Comparison of ENCODE assay signal across 21 cellular contexts in the genomic region with DNA sequence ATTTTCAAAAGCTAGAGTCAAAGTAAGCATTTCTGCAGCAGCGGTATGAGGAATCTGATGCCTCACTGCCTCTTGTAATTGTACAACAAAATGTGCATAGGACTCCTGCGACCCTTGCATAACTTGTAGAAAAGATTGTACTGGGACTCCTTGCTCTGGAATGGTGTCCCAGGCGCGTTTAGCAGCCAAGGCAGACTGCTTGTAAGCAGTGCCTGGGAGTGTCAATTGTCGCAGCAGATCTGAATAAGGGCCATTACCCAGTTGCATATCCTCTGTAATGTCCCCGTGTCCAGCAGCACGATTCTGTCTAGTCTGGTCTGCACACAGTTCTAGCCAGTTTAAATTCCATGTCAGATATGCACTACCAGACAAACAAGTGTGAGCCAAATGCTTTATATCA.
A peak's percentile ranks its signal among the peaks of the same experiment; 100 is the strongest.
DNase-seq lines count a peak whose midpoint lies in the region; ATAC-seq, FAIRE-seq and TF ChIP-seq lines count a peak whose summit lies in the region.
"Had no signal": no experiment of that assay in that cellular context is flagged by ENCODE, and none has a peak within 500 bp of the region (broad histone marks: within the 10 kb centered on the region; RNA-seq: fewer than 3 reads in every experiment).

No MANE protein-coding gene starts in this region.

- BruUV-seq in HepG2 (replicated peaks; lab: Mats Ljungman, UMichigan): no TSS peak

- H4K20me1 ChIP-seq in HepG2 (ENCODE audit: insufficient read depth, low read length): no peaks in the 10 kb centered on the region

- H3K27me3 ChIP-seq in HepG2 (ENCODE audit: control insufficient read depth in 1 of 2, insufficient read depth in 2 of 2, low read length in 2 of 2): peaks cover 0 to 5% of the 10 kb centered on the region in 2 experiments; a peak in 1 of 5 replicates
- no peaks in the 10 kb centered on the region for H3K27me3 ChIP-seq in right lobe of liver
- H3K27me3 ChIP-seq in mesenchymal stem cell (ENCODE audit: control insufficient read depth in 1 of 2, insufficient read depth in 1 of 2, low read length in 2 of 2): no peaks in the 10 kb centered on the region

- H2BK5ac ChIP-seq in mesenchymal stem cell (ENCODE audit: low read depth, low read length, poor library complexity, severe bottlenecking): no peak overlapping the region

- H4K91ac ChIP-seq in mesenchymal stem cell (ENCODE audit: low read length): peak overlapping the region; percentile 66

- H3K79me2 ChIP-seq in HepG2 (ENCODE audit: insufficient read depth, low read length): no peaks in the 10 kb centered on the region

- H3K14ac ChIP-seq in mesenchymal stem cell (ENCODE audit: low read length in 2 of 2): no peak overlapping the region

- no peak overlapping the region for H2AFZ ChIP-seq in HepG2 (ENCODE audit: low read length)
- no peak overlapping the region for H2AFZ ChIP-seq in mesenchymal stem cell (ENCODE audit: low read depth, low read length)
- H2AFZ ChIP-seq: GM23338 had no signal

- ATAC-seq in HepG2 (0 out of 3 replicates have a peak, but pooled peaks have one; percentile 9), right lobe of liver (no peak), GM18907 (IDR thresholded peaks at IDR 0.05; ENCODE audit: unreplicated experiment) (no peak)
- ATAC-seq: A549, GM12878, GM23338, HCT116 had no signal

- peak overlapping the region; percentile 47; the same call in 1 of the 2 replicates for H3K4me2 ChIP-seq in HepG2 (ENCODE audit: low read depth, low read length)
- H3K4me2 ChIP-seq in mesenchymal stem cell (ENCODE audit: low read length, poor library complexity, severe bottlenecking): no peak overlapping the region
- H3K4me2 ChIP-seq: A549, GM23338 had no signal

- no peak overlapping the region for H3K23ac ChIP-seq in mesenchymal stem cell (ENCODE audit: low read length in 2 of 2)

- CTCF ChIA-PET in HepG2 (lab: Yijun Ruan, JAX; ENCODE audit: low intra/inter-chr PET ratio, low total read pairs): no interaction called here

- TF ChIP-seq RAD21 in HepG2 (CRISPR knock-in tag; IDR thresholded peaks at IDR 0.05): no peak

- H3K79me1 ChIP-seq in mesenchymal stem cell (replicated peaks; ENCODE audit: low read length, poor library complexity, severe bottlenecking): no peaks in the 10 kb centered on the region

- DNase-seq in HepG2 (ENCODE audit: low spot score) (no peak), right lobe of liver (no peak), mesenchymal stem cell (no peak), renal cortical epithelial cell (ENCODE audit: low read depth) (peak; percentile 25), dedifferentiated amniotic fluid mesenchymal stem cell (ENCODE audit: extremely low spot score) (no peak), EL (no peak)
- DNase-seq: AML-193; CD4-positive, alpha-beta T cell; DMS153; DMS79; H7; HFFc6 had no signal

- in situ Hi-C loops in HepG2 (cut with HindIII; ENCODE audit: extremely low pct_ligation_motif_present, low pct_unique_long_range_greater_than_20kb): no loop called here

- TF ChIP-seq CTCF in HepG2 (CRISPR knock-in tag; IDR thresholded peaks at IDR 0.05) (no peak), right lobe of liver (IDR thresholded peaks at IDR 0.05) (no peak)

- no peak overlapping the region for H2BK120ac ChIP-seq in mesenchymal stem cell (ENCODE audit: low read depth, low read length)

- no peak for TF ChIP-seq POLR2A in HepG2 (IDR thresholded peaks at IDR 0.05; ENCODE audit: insufficient read depth in 1 of 2, low read depth in 2 of 2, low read length in 2 of 2)
- TF ChIP-seq POLR2A in right lobe of liver (IDR thresholded peaks at IDR 0.05): no peak

- WGBS in HepG2 (ENCODE audit: low lambda C conversion rate): 34% methylated on average over 7 of the region's 7 CpGs
- WGBS in right lobe of liver (ENCODE audit: insufficient coverage, low coverage, low lambda C conversion rate, missing lambda C conversion rate): 76% methylated on average over 4 of the region's 7 CpGs
- 92% methylated on average over 7 of the region's 7 CpGs for WGBS in mesenchymal stem cell

- H2BK12ac ChIP-seq in mesenchymal stem cell (ENCODE audit: low read length in 2 of 2): peak overlapping the region; percentile 18 to 32

- TF ChIP-seq EP300 in HepG2 (IDR thresholded peaks at IDR 0.05; ENCODE audit: low read depth in 2 of 2, low read length in 2 of 2) (no peak), HepG2 (CRISPR knock-in tag; IDR thresholded peaks at IDR 0.05; ENCODE audit: borderline replicate concordance) (no peak)

- H3K27ac ChIP-seq in HepG2 (ENCODE audit: extremely low read length, insufficient read depth, low read length) (no peak overlapping the region), right lobe of liver (no peak overlapping the region), mesenchymal stem cell (ENCODE audit: low read length, poor library complexity, severe bottlenecking) (no peak overlapping the region)
- H3K27ac ChIP-seq: 22Rv1, C4-2B had no signal

- H3K4me3 ChIP-seq in HepG2 (replicated peaks in 1 of 3; ENCODE audit: insufficient read depth in 1 of 3, low read depth in 2 of 3, low read length in 3 of 3): no peak overlapping the region; a peak in 1 of 6 replicates
- H3K4me3 ChIP-seq in right lobe of liver: no peak overlapping the region
- H3K4me3 ChIP-seq in mesenchymal stem cell (ENCODE audit: insufficient read depth in 1 of 2, low read depth in 1 of 2, low read length in 2 of 2): no peak overlapping the region
- H3K4me3 ChIP-seq: A549, GM12878, GM23338 had no signal

- H3K9ac ChIP-seq in HepG2 (ENCODE audit: insufficient read depth, low read depth, low read length) (no peak overlapping the region), mesenchymal stem cell (ENCODE audit: low read length) (no peak overlapping the region)

- peak overlapping the region in 1 of 2 experiments; percentile 24 for H3K4ac ChIP-seq in mesenchymal stem cell (ENCODE audit: low read depth in 1 of 2, low read length in 2 of 2)

- H3K18ac ChIP-seq in mesenchymal stem cell (ENCODE audit: low read depth in 1 of 2, low read length in 2 of 2): peak overlapping the region in 1 of 2 experiments; percentile 50

- H2AK5ac ChIP-seq in mesenchymal stem cell (ENCODE audit: low read length, severe bottlenecking): no peak overlapping the region

- POLR2A ChIA-PET in HepG2 (lab: Yijun Ruan, JAX): no interaction called here

- FAIRE-seq in HepG2 (lab: Jason Lieb, UNC): no peak
- FAIRE-seq: A549, GM12878, GM19239, HTR-8/SVneo had no signal

- peaks cover 35% of the 10 kb centered on the region for H3K4me1 ChIP-seq in HepG2 (ENCODE audit: insufficient read depth, low read length)
- no peaks in the 10 kb centered on the region for H3K4me1 ChIP-seq in right lobe of liver
- peaks cover 6% of the 10 kb centered on the region for H3K4me1 ChIP-seq in mesenchymal stem cell (ENCODE audit: control insufficient read depth, insufficient read depth, low read depth, low read length)

- H3K9me3 ChIP-seq in HepG2 (ENCODE audit: low read length) (no peaks in the 10 kb centered on the region), right lobe of liver (no peaks in the 10 kb centered on the region), mesenchymal stem cell (ENCODE audit: control insufficient read depth, low read length) (no peaks in the 10 kb centered on the region)
- H3K9me3 ChIP-seq: A549 had no signal

- no peak overlapping the region for H4K8ac ChIP-seq in mesenchymal stem cell (ENCODE audit: low read length)

- H3K36me3 ChIP-seq in HepG2 (replicated peaks in 1 of 2; ENCODE audit: control insufficient read depth in 1 of 2, insufficient read depth in 2 of 2, low read length in 2 of 2) (no peaks in the 10 kb centered on the region), right lobe of liver (no peaks in the 10 kb centered on the region), mesenchymal stem cell (ENCODE audit: control insufficient read depth in 1 of 2, insufficient read depth in 2 of 2, low read depth in 1 of 2, low read length in 2 of 2) (no peaks in the 10 kb centered on the region)

- intact Hi-C loops in HepG2 (cut with micrococcal nuclease; ENCODE audit: unreplicated experiment) (no loop called here), right lobe of liver (cut with DNase I) (no loop called here)

- H2BK15ac ChIP-seq in mesenchymal stem cell (ENCODE audit: low read depth, poor library complexity, severe bottlenecking): no peak overlapping the region

TF ChIP-seq in HepG2, 621 proteins besides CTCF, POLR2A, EP300 and RAD21:
- TF ChIP-seq ZNF572 (CRISPR knock-in tag; IDR thresholded peaks at IDR 0.05) (0 out of 2 replicates have a peak, but pooled peaks have one; percentile 48), ZBTB42 (CRISPR knock-in tag; IDR thresholded peaks at IDR 0.05) (no peak)
